Comparison of ENCODE assay signal across 9 cellular contexts in the genomic region with DNA sequence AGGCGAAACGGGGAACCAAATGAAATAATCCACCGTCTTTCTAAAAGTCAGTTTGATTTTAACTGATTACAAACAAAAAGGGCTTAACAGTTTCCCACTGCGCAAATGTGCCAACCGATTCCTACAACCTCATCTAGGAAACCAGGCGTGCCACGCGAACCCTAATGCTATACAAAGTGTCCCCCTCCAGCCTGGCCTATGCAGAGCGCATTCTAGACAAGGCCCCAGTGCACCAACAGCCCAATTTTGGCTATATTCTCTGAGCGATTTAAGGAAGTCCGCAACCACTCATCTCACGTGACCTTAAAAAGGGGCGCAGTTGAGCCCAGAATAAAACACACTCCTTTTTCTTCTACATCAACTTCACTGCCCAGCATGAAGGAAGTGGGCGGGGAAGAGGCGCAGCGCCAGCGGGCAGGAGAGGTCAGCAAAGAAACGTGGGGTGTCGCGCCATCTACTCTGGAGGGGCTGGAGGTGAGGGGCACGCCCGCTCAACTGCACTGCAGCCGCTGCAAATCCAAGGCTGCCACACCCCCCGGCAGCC. TPM values are rescaled to one million over a fixed set of nuclear protein-coding genes. Genes with fewer than 3 reads are reported as not detected.
DNase-seq lines count a peak whose midpoint lies in the region; ATAC-seq, FAIRE-seq and TF ChIP-seq lines count a peak whose summit lies in the region.
"Had no signal": no experiment of that assay in that cellular context is flagged by ENCODE, and none has a peak within 500 bp of the region (broad histone marks: within the 10 kb centered on the region; RNA-seq: fewer than 3 reads in every experiment).

No MANE protein-coding gene starts in this region.

- intact Hi-C loops in body of pancreas (cut with DNase I), result loop anchor here (10.0 kb wide), 1 partner anchor 267 kb away; no protein-coding TSS in a partner anchor

- H3K4me3 ChIP-seq in AG09309 (ENCODE audit: control insufficient read depth, low read depth, low read length), result peak overlapping the region; percentile 92
- H3K4me3 ChIP-seq in body of pancreas, result peak overlapping the region; percentile 88 to 97
- peak overlapping the region; percentile 97 for H3K4me3 ChIP-seq in iPS-18c (ENCODE audit: insufficient read depth, low read depth, low read length)
- H3K4me3 ChIP-seq in small intestine (ENCODE audit: low read depth in 1 of 2, low read length in 2 of 2), result peak overlapping the region; percentile 86 to 87

- ATAC-seq in GM18519 (IDR thresholded peaks at IDR 0.05; ENCODE audit: low FRiP score, unreplicated experiment) (peak; percentile 34), HG02981 (IDR thresholded peaks at IDR 0.05; ENCODE audit: unreplicated experiment) (peak; percentile 30), body of pancreas (no peak)

- no peak for TF ChIP-seq POLR2A in body of pancreas (IDR thresholded peaks at IDR 0.05)

- peak overlapping the region; percentile 94 to 100 (median 98) for H3K27ac ChIP-seq in body of pancreas
- H3K27ac ChIP-seq in small intestine (ENCODE audit: low read depth in 1 of 2, low read length in 1 of 2), result peak overlapping the region; percentile 99

- H3K27me3 ChIP-seq in body of pancreas (no peaks in the 10 kb centered on the region), small intestine (ENCODE audit: control insufficient read depth in 2 of 2, insufficient read depth in 2 of 2, low read length in 2 of 2) (no peaks in the 10 kb centered on the region)

- H3K4me1 ChIP-seq in body of pancreas (peaks cover 45% of the 10 kb centered on the region), small intestine (ENCODE audit: control insufficient read depth in 2 of 2, insufficient read depth in 1 of 2, low read depth in 1 of 2, low read length in 1 of 2) (peaks cover 0 to 18% of the 10 kb centered on the region in 2 donors)

- WGBS in body of pancreas, 2 donors, result 1 to 2% methylated on average over 22 to 24 of the region's 24 CpGs
- 0 to 1% (median 1%) methylated on average over 24 of the region's 24 CpGs for WGBS in small intestine, 3 donors

- TF ChIP-seq CTCF in AG09309 (IDR thresholded peaks at IDR 0.05; ENCODE audit: control insufficient read depth, insufficient read depth, low read depth, low read length, missing control alignments), result no peak
- TF ChIP-seq CTCF in body of pancreas (IDR thresholded peaks at IDR 0.05), result peak in 1 of 7 experiments; percentile 7

- no peak for FAIRE-seq in small intestine (lab: Jason Lieb, UNC)

- H3K9me3 ChIP-seq in body of pancreas (no peaks in the 10 kb centered on the region), iPS-18c (ENCODE audit: control insufficient read depth, insufficient read depth, low read length) (no peaks in the 10 kb centered on the region), small intestine (ENCODE audit: control insufficient read depth, low read depth) (no peaks in the 10 kb centered on the region)

- DNase-seq in AG09309 (ENCODE audit: low read depth), result no peak
- DNase-seq in OCI-M2 (lab: John Stamatoyannopoulos, UW; ENCODE audit: unreplicated experiment), result peak; percentile 26
- DNase-seq in body of pancreas, result peak; percentile 50 to 71 (median 62)
- DNase-seq in small intestine, result peak; percentile 61
- DNase-seq in cerebellar nuclear complex (lab: John Stamatoyannopoulos, UW), result no peak

- no peaks in the 10 kb centered on the region for H3K36me3 ChIP-seq in body of pancreas (replicated peaks in 1 of 2; ENCODE audit: insufficient read depth in 1 of 2, low read depth in 2 of 2)
- no peaks in the 10 kb centered on the region for H3K36me3 ChIP-seq in small intestine (ENCODE audit: control insufficient read depth in 2 of 2, insufficient read depth in 2 of 2, low read length in 2 of 2)

RNA-seq across cellular contexts. Expression of gene FAM13B, which starts 0.8 kb away (rescaled TPM):
- 10 to 100 TPM; 25.9 to 53.7 TPM for total RNA-seq in body of pancreas
- polyA plus RNA-seq in small intestine, result 10 to 100 TPM in 1 of 3 donors, 1 to 10 TPM in 2; 5.8 to 10.1 (median 7.6) TPM

RNA-seq across cellular contexts. Expression of gene WNT8A, which starts 51.7 kb away (rescaled TPM):
- total RNA-seq in body of pancreas, result not detected
- not detected for polyA plus RNA-seq in small intestine
- total RNA-seq: activated CD8-positive, alpha-beta memory T cell treated with anti-CD3 and anti-CD28 coated beads for 36 hours had no signal

Comparison
In these comparisons a context has a peak if more than half of its experiments do, and no peak if none do; other contexts are left out.
1. DNase-seq: peak in OCI-M2 (single experiment), body of pancreas (4 of 4) and small intestine (single experiment); none in AG09309 (single experiment) and cerebellar nuclear complex (0 of 2).
2. Peak in every context shown above with its lines, with median percentiles within 50 percentile points of each other: H3K4me3 ChIP-seq.